Comparison of ENCODE assay signal across 8 cellular contexts in genomic region chr4:121696641-121697461, GRCh38. TPM values are rescaled to one million over a fixed set of nuclear protein-coding genes. Genes with fewer than 3 reads are reported as not detected.
DNase-seq lines count a peak whose midpoint lies in the region; ATAC-seq and TF ChIP-seq lines count a peak whose summit lies in the region.

ANXA5 (minus strand) TSS chr4:121696980; CDS start chr4:121696589, 391 bp downstream.

- H3K27ac ChIP-seq in stomach, result peak within 1 kb of the TSS; percentile 89 to 100 (median 98)

- no peak for TF ChIP-seq EP300 in stomach (IDR thresholded peaks at IDR 0.05)

- peak in 2 of 4 donors; percentile 53 to 54 for TF ChIP-seq POLR2A in stomach (IDR thresholded peaks at IDR 0.05)

- H3K9me3 Mint-ChIP-seq in nephron, result no peaks in the 10 kb centered on the region

- peaks cover 9% of the 10 kb centered on the region for H3K36me3 Mint-ChIP-seq in nephron (ENCODE audit: low read depth)

- H3K9me3 ChIP-seq in stomach, result peaks cover 0 to 1% (median 0%) of the 10 kb centered on the region in 4 donors

- peaks cover 4% of the 10 kb centered on the region for H3K27me3 Mint-ChIP-seq in nephron (ENCODE audit: low read depth)

- peak within 1 kb of the TSS; percentile 97 to 99 (median 98) for H3K27ac Mint-ChIP-seq in nephron

- H3K4me1 ChIP-seq in stomach, result peaks cover 25 to 54% (median 40%) of the 10 kb centered on the region in 4 donors

- intact Hi-C loops in stomach (cut with DNase I; ENCODE audit: low total_unique reads), result no loop called here

- no peaks in the 10 kb centered on the region for H3K27me3 ChIP-seq in stomach

- H3K4me3 ChIP-seq in fibroblast of pulmonary artery (replicated peaks; ENCODE audit: low read depth, low read length) (peak within 1 kb of the TSS; percentile 96), stomach (peak within 1 kb of the TSS; percentile 89 to 96 (median 92))

- DNase-seq in DMS 273 treated with DMSO at 0.1 percent for 48 hours (lab: John Stamatoyannopoulos, UW), result peak; percentile 50
- DNase-seq in HT1080 (ENCODE audit: low read depth), result peak; percentile 81
- peak; percentile 88 for DNase-seq in RPMI7951 (ENCODE audit: low read depth)
- DNase-seq in activated T-helper 9 cell treated with anti-CD3 and anti-CD28 coated beads, Interleukin-2, amount 50 U/mL, for 16 hours (ENCODE audit: low read depth), result peak; percentile 46
- peak; percentile 90 for DNase-seq in fibroblast of pulmonary artery (ENCODE audit: low read depth)
- DNase-seq in stomach, result peak; percentile 90

- peak within 1 kb of the TSS; percentile 99 to 100 (median 99) for H3K4me3 Mint-ChIP-seq in nephron

- WGBS in stomach, 5 donors, result 0 to 2% (median 1%) methylated on average over 28 to 90 of the region's 90 CpGs

- H3K4me1 Mint-ChIP-seq in nephron, result peaks cover 27% of the 10 kb centered on the region

- TF ChIP-seq CTCF in fibroblast of pulmonary artery (IDR thresholded peaks at IDR 0.05; ENCODE audit: low read length, missing control alignments) (peak; percentile 7), nephron (IDR thresholded peaks at IDR 0.05; ENCODE audit: unreplicated experiment in 3 of 3) (peak; percentile 19 to 38 (median 29)), stomach (IDR thresholded peaks at IDR 0.05) (peak in 1 of 7 experiments; percentile 39)

- H3K36me3 ChIP-seq in stomach, result peaks cover 0 to 7% (median 0%) of the 10 kb centered on the region in 4 donors

- ATAC-seq in GM21360 (IDR thresholded peaks at IDR 0.05; ENCODE audit: unreplicated experiment), result peak; percentile 88

RNA-seq across cellular contexts. Expression of gene ANXA5, which starts in this region (rescaled TPM):
- 489 and 521 TPM in 2 replicates for total RNA-seq in HT1080 (2014; rRNA removed; shearing (Covaris generic))
- polyA plus RNA-seq in HT1080 (2015; cell fraction: cytosol; rRNA removed), result 417 and 504 TPM in 2 replicates
- polyA plus RNA-seq in HT1080 (2015; cell fraction: nucleus; rRNA removed), result 490 and 564 TPM in 2 replicates
- 393 and 478 TPM in 2 replicates for total RNA-seq in RPMI7951 (2014; rRNA removed; shearing (Covaris generic))
- total RNA-seq in stomach, result 100 to 1,000 TPM in 3 of 5 donors, 10 to 100 TPM in 2; 77.9 to 368 (median 102) TPM
- polyA plus RNA-seq in stomach, result 100 to 1,000 TPM; 169 to 357 (median 224) TPM

Comparison
In these comparisons a context has a peak if more than half of its experiments do, and no peak if none do; other contexts are left out.
1. Peak in every context shown above with its lines: DNase-seq, ATAC-seq, H3K4me3 ChIP-seq and H3K27ac ChIP-seq.